Comparison of ENCODE assay signal across 14 cellular contexts in the genomic region with DNA sequence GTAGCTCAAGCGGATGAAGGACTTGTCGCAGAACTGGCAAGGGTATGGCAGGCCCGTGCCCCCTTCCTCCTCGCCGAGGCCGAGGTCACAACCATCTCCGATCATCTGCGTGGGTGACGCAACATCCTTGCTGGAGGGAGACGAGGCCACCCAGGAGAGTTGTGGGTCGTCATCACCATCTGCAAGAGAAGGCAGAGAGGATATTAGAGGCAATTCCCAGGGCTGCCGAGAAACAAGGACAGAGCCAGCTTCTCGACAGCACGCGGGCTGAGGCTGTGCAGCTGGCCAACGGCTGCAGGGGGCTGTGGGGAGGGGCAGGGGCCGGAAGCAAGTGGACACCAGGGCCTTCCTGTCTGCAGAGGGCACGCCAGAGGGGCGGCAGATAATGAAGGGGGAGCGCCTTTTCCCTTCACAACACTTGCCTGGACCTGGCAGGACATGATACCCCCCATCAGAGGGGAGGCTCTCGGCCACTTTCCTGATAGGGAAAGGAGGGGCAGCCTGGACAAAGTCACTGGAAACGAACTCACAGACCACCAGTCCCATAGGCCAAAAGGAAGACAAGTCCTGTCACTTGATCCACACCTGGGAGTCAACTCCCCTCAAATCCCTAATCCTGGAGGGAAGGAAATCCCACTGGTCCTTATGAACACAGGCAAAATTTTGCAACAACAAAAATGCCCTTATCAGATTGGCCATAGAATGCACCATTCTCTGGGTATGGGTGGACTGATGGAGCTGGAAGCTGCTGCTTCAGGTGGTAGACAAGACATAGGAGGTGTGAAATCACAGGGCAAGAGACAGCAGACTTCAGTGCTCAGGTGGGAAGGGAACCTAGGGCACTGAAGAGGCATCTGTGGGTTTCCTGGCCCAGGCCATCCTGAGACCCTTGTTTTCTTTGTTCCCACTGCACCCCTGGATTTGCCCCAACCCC.
DNase-seq lines count a peak whose midpoint lies in the region; ATAC-seq and TF ChIP-seq lines count a peak whose summit lies in the region.
"Had no signal": no experiment of that assay in that cellular context is flagged by ENCODE, and none has a peak within 500 bp of the region (broad histone marks: within the 10 kb centered on the region; RNA-seq: fewer than 3 reads in every experiment).

No MANE protein-coding gene starts in this region.

- no peaks in the 10 kb centered on the region for H3K9me3 Mint-ChIP-seq in nephron
- H3K9me3 Mint-ChIP-seq in activated T-cell treated with anti-CD3 and anti-CD28 coated beads, Interleukin-2, amount 50 U/mL, for 72 hours = no peaks in the 10 kb centered on the region

- TF ChIP-seq POLR2A in transverse colon (IDR thresholded peaks at IDR 0.05) = no peak
- no peak for TF ChIP-seq POLR2A in testis (IDR thresholded peaks at IDR 0.05)

- H3K9me3 ChIP-seq in transverse colon (no peaks in the 10 kb centered on the region), testis (no peaks in the 10 kb centered on the region)
- H3K9me3 ChIP-seq: Peyer's patch had no signal

- peaks cover 63% of the 10 kb centered on the region for H3K4me1 Mint-ChIP-seq in nephron
- H3K4me1 Mint-ChIP-seq in activated T-cell treated with anti-CD3 and anti-CD28 coated beads, Interleukin-2, amount 50 U/mL, for 72 hours (ENCODE audit: low read depth) = no peaks in the 10 kb centered on the region
- H3K4me1 Mint-ChIP-seq: CD4-positive, alpha-beta memory T cell had no signal

- in situ Hi-C loops in transverse colon (cut with MboI; ENCODE audit: low pct_ligation_motif_present in 1 of 4, low pct_unique_long_range_greater_than_20kb in 1 of 4, low sequenced_read_pairs in 3 of 4) = no loop called here

- no peak; the same call in 2 of the 3 replicates for ATAC-seq in SK-N-SH treated with all-trans-retinoic acid at 6 μM for 48 hours
- ATAC-seq in HG03135 (IDR thresholded peaks at IDR 0.05; ENCODE audit: unreplicated experiment) = no peak
- no peak for ATAC-seq in activated T-cell treated with anti-CD3 and anti-CD28 coated beads, Interleukin-2, amount 50 U/mL, for 72 hours (replicated peaks in 1 of 2)

- peaks cover 34% of the 10 kb centered on the region for H3K36me3 Mint-ChIP-seq in nephron (ENCODE audit: low read depth)
- peaks cover 0 to 2% of the 10 kb centered on the region in 2 donors for H3K36me3 Mint-ChIP-seq in activated T-cell treated with anti-CD3 and anti-CD28 coated beads, Interleukin-2, amount 50 U/mL, for 72 hours (ENCODE audit: insufficient read depth in 2 of 2)
- H3K36me3 Mint-ChIP-seq: CD4-positive, alpha-beta memory T cell had no signal

- TF ChIP-seq CTCF in fibroblast of pulmonary artery (IDR thresholded peaks at IDR 0.05; ENCODE audit: low read length, missing control alignments) (no peak), nephron (IDR thresholded peaks at IDR 0.05; ENCODE audit: unreplicated experiment in 3 of 3) (no peak), transverse colon (IDR thresholded peaks at IDR 0.05) (no peak), testis (IDR thresholded peaks at IDR 0.05) (no peak)

- H3K4me3 ChIP-seq in fibroblast of pulmonary artery (replicated peaks; ENCODE audit: low read depth, low read length) (no peak overlapping the region), transverse colon (no peak overlapping the region), testis (no peak overlapping the region)
- H3K4me3 ChIP-seq: Peyer's patch had no signal

- H3K27ac Mint-ChIP-seq in nephron = peak overlapping the region; percentile 88 to 94 (median 90)
- H3K27ac Mint-ChIP-seq in activated T-cell treated with anti-CD3 and anti-CD28 coated beads, Interleukin-2, amount 50 U/mL, for 72 hours = no peak overlapping the region
- H3K27ac Mint-ChIP-seq: CD4-positive, alpha-beta memory T cell had no signal

- H3K36me3 ChIP-seq in transverse colon (no peaks in the 10 kb centered on the region), testis (ENCODE audit: low read depth, missing control alignments) (no peaks in the 10 kb centered on the region)
- H3K36me3 ChIP-seq: Peyer's patch had no signal

- H3K4me3 Mint-ChIP-seq in nephron = peak overlapping the region; percentile 15 to 30 (median 19)
- no peak overlapping the region for H3K4me3 Mint-ChIP-seq in activated T-cell treated with anti-CD3 and anti-CD28 coated beads, Interleukin-2, amount 50 U/mL, for 72 hours
- H3K4me3 Mint-ChIP-seq: CD4-positive, alpha-beta memory T cell had no signal

- intact Hi-C loops in transverse colon (cut with DNase I; ENCODE audit: low total_unique reads) (no loop called here), testis (cut with DNase I; ENCODE audit: low total_unique reads) (no loop called here)

- no peaks in the 10 kb centered on the region for H3K27me3 Mint-ChIP-seq in nephron (ENCODE audit: low read depth)
- H3K27me3 Mint-ChIP-seq in activated T-cell treated with anti-CD3 and anti-CD28 coated beads, Interleukin-2, amount 50 U/mL, for 72 hours (ENCODE audit: low read depth) = no peaks in the 10 kb centered on the region

- peak; percentile 47 for DNase-seq in fibroblast of pulmonary artery (ENCODE audit: low read depth)
- DNase-seq in transverse colon = no peak
- no peak for DNase-seq in testis
- DNase-seq in foreskin melanocyte = no peak
- DNase-seq in activated T-cell treated with anti-CD3 and anti-CD28 coated beads, Interleukin-2, amount 50 U/mL, for 72 hours = no peak
- DNase-seq: activated CD4-positive, alpha-beta T cell treated with anti-CD3 and anti-CD28 coated beads, Interleukin-2, amount 50 U/mL, for 4 hours; activated gamma-delta T cell; CD4-positive, alpha-beta memory T cell; GF-D8; NCI-H446; Peyer's patch had no signal

- peak overlapping the region; percentile 19 to 63 (median 39) for H3K27ac ChIP-seq in transverse colon
- H3K27ac ChIP-seq in testis = no peak overlapping the region

- peaks cover 0 to 18% (median 4%) of the 10 kb centered on the region in 4 donors for H3K4me1 ChIP-seq in transverse colon
- H3K4me1 ChIP-seq in testis = peaks cover 31% of the 10 kb centered on the region

- TF ChIP-seq EP300 in transverse colon (IDR thresholded peaks at IDR 0.05; ENCODE audit: low read depth) = no peak

- H3K27me3 ChIP-seq in transverse colon (no peaks in the 10 kb centered on the region), testis (no peaks in the 10 kb centered on the region)
- H3K27me3 ChIP-seq: Peyer's patch had no signal

- 20 to 71% methylated on average over 1 to 22 of the region's 22 CpGs for WGBS in transverse colon (ENCODE audit: low coverage in 1 of 2), 2 donors
- WGBS in testis, 2 donors = 53 to 67% methylated on average over 14 to 22 of the region's 22 CpGs

TF ChIP-seq in SK-N-SH treated with all-trans-retinoic acid at 6 μM for 48 hours, 23 proteins besides CTCF, POLR2A, EP300 and RAD21:
- TF ChIP-seq ZNF565 (CRISPR knock-in tag; conservative IDR thresholded peaks at IDR 0.05; ENCODE audit: low read depth) (no peak), ZNF70 (CRISPR knock-in tag; IDR thresholded peaks at IDR 0.05) (peak; percentile 54; the same call in 1 of the 2 replicates), CSDC2 (CRISPR knock-in tag; IDR thresholded peaks at IDR 0.05) (no peak), ZFP3 (CRISPR knock-in tag; IDR thresholded peaks at IDR 0.05) (no peak), ISL1 (CRISPR knock-in tag; IDR thresholded peaks at IDR 0.05) (no peak)
TF ChIP-seq in SK-N-SH treated with all-trans-retinoic acid at 6 μM for 48 hours: peak in this region for 1.

Comparison
In these comparisons a context has a peak if more than half of its experiments do, and no peak if none do; other contexts are left out.
1. H3K4me3 Mint-ChIP-seq: peak in nephron (3 of 3); none in activated T-cell treated with anti-CD3 and anti-CD28 coated beads, Interleukin-2, amount 50 U/mL, for 72 hours (0 of 2).
2. H3K27ac ChIP-seq: peak in transverse colon (4 of 4); none in testis (0 of 2).